Comparison of ENCODE assay signal across 8 cellular contexts in genomic region chr5:179907570-179908324, GRCh38. TPM values are rescaled to one million over a fixed set of nuclear protein-coding genes. Genes with fewer than 3 reads are reported as not detected.
A peak's percentile ranks its signal among the peaks of the same experiment; 100 is the strongest.
DNase-seq lines count a peak whose midpoint lies in the region; ATAC-seq and TF ChIP-seq lines count a peak whose summit lies in the region.

TSS of gene TBC1D9B (minus strand) at chr5:179907897. CDS start at chr5:179907821, 76 bp downstream.

- DNase-seq in Caco-2 (peak in 1 of 2 experiments; percentile 73), RWPE2 (ENCODE audit: low spot score) (no peak), activated gamma-delta T cell treated with Interleukin-2 at 50 U/mL for 16 hours (peak; percentile 57), foreskin fibroblast (peak; percentile 52 to 87), neural progenitor cell (ENCODE audit: low spot score) (peak; percentile 88)

- TF ChIP-seq CTCF in Caco-2 (IDR thresholded peaks at IDR 0.05; ENCODE audit: insufficient read depth in 1 of 2, low read depth in 1 of 2, low read length in 1 of 2, severe bottlenecking in 1 of 2, unreplicated experiment in 1 of 2): peak; percentile 2 to 40
- peak; percentile 99 for TF ChIP-seq CTCF in RWPE2 (IDR thresholded peaks at IDR 0.05; ENCODE audit: poor library complexity, severe bottlenecking)
- no peak for TF ChIP-seq CTCF in foreskin fibroblast (IDR thresholded peaks at IDR 0.05; ENCODE audit: low read depth, low read length)
- TF ChIP-seq CTCF in neural progenitor cell (IDR thresholded peaks at IDR 0.05): peak; percentile 36

- peaks cover 6% of the 10 kb centered on the region for H3K4me1 Mint-ChIP-seq in Caco-2 (ENCODE audit: low read depth, unreplicated experiment)
- peaks cover 5% of the 10 kb centered on the region for H3K4me1 Mint-ChIP-seq in neural progenitor cell

- H3K9ac ChIP-seq in neural progenitor cell: peak within 1 kb of the TSS; percentile 52
- H3K9ac ChIP-seq in stomach smooth muscle (ENCODE audit: low read length in 2 of 2): peak within 1 kb of the TSS; percentile 71 to 73

- H3K36me3 Mint-ChIP-seq in Caco-2 (ENCODE audit: insufficient read depth, unreplicated experiment) (peaks cover 28% of the 10 kb centered on the region), neural progenitor cell (peaks cover 16% of the 10 kb centered on the region)

- peaks cover 5% of the 10 kb centered on the region for H4K20me1 ChIP-seq in neural progenitor cell (ENCODE audit: low read depth)

- peak within 1 kb of the TSS; percentile 98 for H2AFZ ChIP-seq in neural progenitor cell (replicated peaks)

- H3F3A ChIP-seq in neural progenitor cell (ENCODE audit: low read depth): peaks cover 13% of the 10 kb centered on the region

- ATAC-seq in GM19397 (IDR thresholded peaks at IDR 0.05; ENCODE audit: unreplicated experiment) (peak; percentile 89), HG03565 (IDR thresholded peaks at IDR 0.05; ENCODE audit: unreplicated experiment) (peak; percentile 77), RWPE2 (ENCODE audit: low read depth) (peak; percentile 82)

- H3K27me3 ChIP-seq in Caco-2 (replicated peaks; ENCODE audit: control insufficient read depth, insufficient read depth, low read length): no peaks in the 10 kb centered on the region
- no peaks in the 10 kb centered on the region for H3K27me3 ChIP-seq in RWPE2 (ENCODE audit: insufficient read depth, poor library complexity, severe bottlenecking)
- peaks cover 5% of the 10 kb centered on the region for H3K27me3 ChIP-seq in neural progenitor cell
- H3K27me3 ChIP-seq in stomach smooth muscle (ENCODE audit: control insufficient read depth in 1 of 2, insufficient read depth in 2 of 2, low read length in 2 of 2): no peaks in the 10 kb centered on the region

- peak within 1 kb of the TSS; percentile 99 for H3K4me2 ChIP-seq in neural progenitor cell

- no TSS peak for BruUV-seq in Caco-2 (replicated peaks; lab: Mats Ljungman, UMichigan)

- H3K79me2 ChIP-seq in neural progenitor cell (ENCODE audit: low read depth): peaks cover 5% of the 10 kb centered on the region

- H3K4me3 ChIP-seq in Caco-2 (ENCODE audit: low read depth, low read length) (peak within 1 kb of the TSS; percentile 76), RWPE2 (ENCODE audit: severe bottlenecking) (peak within 1 kb of the TSS; percentile 98), foreskin fibroblast (ENCODE audit: low read depth in 1 of 2, low read length in 2 of 2) (peak within 1 kb of the TSS; percentile 70 to 80), neural progenitor cell (peak within 1 kb of the TSS; percentile 62), stomach smooth muscle (ENCODE audit: low read length in 2 of 2) (peak within 1 kb of the TSS; percentile 52 to 76)

- H3K9me3 ChIP-seq in Caco-2 (no peaks in the 10 kb centered on the region), RWPE2 (ENCODE audit: severe bottlenecking) (no peaks in the 10 kb centered on the region), neural progenitor cell (ENCODE audit: low read depth) (no peaks in the 10 kb centered on the region), stomach smooth muscle (ENCODE audit: control insufficient read depth in 2 of 2, low read length in 2 of 2) (no peaks in the 10 kb centered on the region)

- H3K4me1 ChIP-seq in Caco-2 (peaks cover 4% of the 10 kb centered on the region; the same call in 1 of the 2 replicates), RWPE2 (ENCODE audit: insufficient read depth, poor library complexity, severe bottlenecking) (peaks cover 6% of the 10 kb centered on the region), neural progenitor cell (peaks cover 6% of the 10 kb centered on the region), stomach smooth muscle (ENCODE audit: control insufficient read depth, insufficient read depth, low read length) (peaks cover 17% of the 10 kb centered on the region)

- H3K27ac ChIP-seq in RWPE2 (ENCODE audit: poor library complexity, severe bottlenecking) (peak within 1 kb of the TSS; percentile 49), neural progenitor cell (no peak within 1 kb of the TSS), stomach smooth muscle (ENCODE audit: low read length) (peak within 1 kb of the TSS; percentile 24)

- H3K27me3 Mint-ChIP-seq in Caco-2 (ENCODE audit: insufficient read depth, unreplicated experiment): no peaks in the 10 kb centered on the region
- no peaks in the 10 kb centered on the region for H3K27me3 Mint-ChIP-seq in neural progenitor cell (ENCODE audit: insufficient read depth, low read depth)

- H3K36me3 ChIP-seq in Caco-2 (ENCODE audit: control insufficient read depth, insufficient read depth, low read length): peaks cover 3% of the 10 kb centered on the region
- H3K36me3 ChIP-seq in RWPE2 (ENCODE audit: low read depth): peaks cover 34% of the 10 kb centered on the region
- H3K36me3 ChIP-seq in neural progenitor cell: no peaks in the 10 kb centered on the region
- H3K36me3 ChIP-seq in stomach smooth muscle (ENCODE audit: control insufficient read depth in 2 of 2, insufficient read depth in 2 of 2, low read length in 2 of 2): peaks cover 10 to 14% of the 10 kb centered on the region in 2 donors

- POLR2A ChIA-PET in Caco-2 (lab: Charles Lee): interaction anchor here (0.6 kb wide), 1 partner anchor 366 kb away, joined by 7 read pairs; no protein-coding TSS in a partner anchor

- H3K27ac Mint-ChIP-seq in Caco-2 (ENCODE audit: unreplicated experiment): peak within 1 kb of the TSS; percentile 80
- H3K27ac Mint-ChIP-seq in neural progenitor cell: peak within 1 kb of the TSS; percentile 63

- no peaks in the 10 kb centered on the region for H3K9me3 Mint-ChIP-seq in Caco-2 (ENCODE audit: unreplicated experiment)
- no peaks in the 10 kb centered on the region for H3K9me3 Mint-ChIP-seq in neural progenitor cell

- CTCF ChIA-PET in Caco-2 (lab: Charles Lee): interaction anchor here (0.6 kb wide), 1 partner anchor 145 kb away, joined by 3 read pairs; no protein-coding TSS in a partner anchor

- peak within 1 kb of the TSS; percentile 82 for H3K4me3 Mint-ChIP-seq in Caco-2 (ENCODE audit: unreplicated experiment)
- H3K4me3 Mint-ChIP-seq in neural progenitor cell: peak within 1 kb of the TSS; percentile 90

- intact Hi-C loops in Caco-2 (cut with micrococcal nuclease; ENCODE audit: unreplicated experiment): loop anchor here (2.0 to 5.0 kb wide), 2 partner anchors 50 to 67 kb away; partner anchors contain the start of gene MRNIP

RNA-seq across cellular contexts. Expression of gene TBC1D9B, which starts in this region (rescaled TPM):
- total RNA-seq in Caco-2 (2022) (106 and 107 TPM in 2 replicates), neural progenitor cell (ENCODE audit: low replicate concordance) (26.7 and 60.1 TPM in 2 replicates)
